21 cellular contexts compared by ENCODE assay signal in genomic region chr12:78674311-78675085, GRCh38.
DNase-seq lines count a peak whose midpoint lies in the region; ATAC-seq and TF ChIP-seq lines count a peak whose summit lies in the region.
"Had no signal": no experiment of that assay in that cellular context is flagged by ENCODE, and none has a peak within 500 bp of the region (broad histone marks: within the 10 kb centered on the region; RNA-seq: fewer than 3 reads in every experiment).

No MANE protein-coding gene starts in this region.

- no peak overlapping the region for H3K4ac ChIP-seq in trophoblast cell (ENCODE audit: low read depth, low read length)

- H2BK12ac ChIP-seq in trophoblast cell (ENCODE audit: low read length) = no peak overlapping the region

- ATAC-seq in CD4-positive, alpha-beta T cell (ENCODE audit: poor library complexity) = no peak
- no peak for ATAC-seq in GM21447 (IDR thresholded peaks at IDR 0.05; ENCODE audit: unreplicated experiment)
- ATAC-seq: activated naive CD4-positive, alpha-beta T cell treated with anti-CD3 and anti-CD28 coated beads, Interleukin-2, amount 50 U/mL, for 72 hours; lower lobe of right lung; right lobe of liver; stimulated activated naive CD8-positive, alpha-beta T cell treated with anti-CD3 and anti-CD28 coated beads, Interleukin-15, Interleukin-2, amounts not matched to agents 100 U/mL and 50 U/mL, for 24 hours had no signal

- H3K9me3 ChIP-seq in trophoblast cell (ENCODE audit: insufficient read depth, low read depth, low read length) = no peaks in the 10 kb centered on the region
- no peaks in the 10 kb centered on the region for H3K9me3 ChIP-seq in CD4-positive, alpha-beta T cell (ENCODE audit: control insufficient read depth, low read length)
- H3K9me3 ChIP-seq: esophagus muscularis mucosa, lower lobe of right lung, right lobe of liver, uterus had no signal

- H3K79me1 ChIP-seq in trophoblast cell (ENCODE audit: low read length) = no peaks in the 10 kb centered on the region

- H3K27ac ChIP-seq in brain microvascular endothelial cell (no peak overlapping the region), trophoblast cell (ENCODE audit: low read depth, low read length) (no peak overlapping the region)
- no peak overlapping the region for H3K27ac ChIP-seq in CD4-positive, alpha-beta T cell (ENCODE audit: low read depth, low read length)
- H3K27ac ChIP-seq: coronary artery, esophagus muscularis mucosa, lower lobe of right lung, right lobe of liver, uterus had no signal

- intact Hi-C loops in CD4-positive, alpha-beta T cell (cut with DNase I, micrococcal nuclease) = no loop called here

- H4K91ac ChIP-seq in trophoblast cell (ENCODE audit: low read depth, low read length) = no peak overlapping the region

- H2AFZ ChIP-seq in trophoblast cell (ENCODE audit: insufficient read depth, low read length, poor library complexity) = no peak overlapping the region

- H3K9ac ChIP-seq in trophoblast cell (ENCODE audit: low read length) = no peak overlapping the region

- H3K27me3 ChIP-seq in brain microvascular endothelial cell (replicated peaks) (no peaks in the 10 kb centered on the region), trophoblast cell (ENCODE audit: insufficient read depth, low read length) (no peaks in the 10 kb centered on the region)
- H3K27me3 ChIP-seq in CD4-positive, alpha-beta T cell (ENCODE audit: control insufficient read depth, insufficient read depth, low read length) = no peaks in the 10 kb centered on the region
- H3K27me3 ChIP-seq: esophagus muscularis mucosa, right lobe of liver, uterus had no signal

- CTCF ChIA-PET in CD4-positive, alpha-beta T cell (lab: Charles Lee) = no interaction called here

- no peak overlapping the region for H3K4me2 ChIP-seq in trophoblast cell (ENCODE audit: low read length)

- H3K4me1 ChIP-seq in trophoblast cell (ENCODE audit: control insufficient read depth in 1 of 2, insufficient read depth in 2 of 2, low read length in 2 of 2) = no peaks in the 10 kb centered on the region
- H3K4me1 ChIP-seq: esophagus muscularis mucosa, lower lobe of right lung, right lobe of liver, uterus had no signal

- H2AK5ac ChIP-seq in trophoblast cell (ENCODE audit: low read length) = no peak overlapping the region

- no peak for TF ChIP-seq CTCF in NB4 (IDR thresholded peaks at IDR 0.05; ENCODE audit: low read depth, low read length)
- no peak for TF ChIP-seq CTCF in brain microvascular endothelial cell (IDR thresholded peaks at IDR 0.05; ENCODE audit: low read depth, low read length, missing control alignments)
- TF ChIP-seq CTCF in CD4-positive, alpha-beta T cell (IDR thresholded peaks at IDR 0.05) = no peak

- H3K27ac Mint-ChIP-seq in CD4-positive, alpha-beta T cell = no peak overlapping the region
- H3K27ac Mint-ChIP-seq: activated naive CD4-positive, alpha-beta T cell treated with anti-CD3 and anti-CD28 coated beads, Interleukin-2, amount 50 U/mL, for 72 hours; CD8-positive, alpha-beta memory T cell; nephron had no signal

- no peak overlapping the region for H4K12ac ChIP-seq in trophoblast cell (ENCODE audit: low read depth, low read length)

- H3K18ac ChIP-seq in trophoblast cell (ENCODE audit: low read length) = no peak overlapping the region

- no peaks in the 10 kb centered on the region for H3K79me2 ChIP-seq in trophoblast cell (ENCODE audit: control insufficient read depth, insufficient read depth, low read length, poor library complexity)

- POLR2A ChIA-PET in CD4-positive, alpha-beta T cell (lab: Charles Lee) = no interaction called here

- no peak overlapping the region for H2BK5ac ChIP-seq in trophoblast cell (ENCODE audit: low read depth, low read length, poor library complexity)

- no peaks in the 10 kb centered on the region for H3K36me3 Mint-ChIP-seq in CD4-positive, alpha-beta T cell (ENCODE audit: low read depth)
- H3K36me3 Mint-ChIP-seq: activated naive CD4-positive, alpha-beta T cell treated with anti-CD3 and anti-CD28 coated beads, Interleukin-2, amount 50 U/mL, for 72 hours; CD8-positive, alpha-beta memory T cell had no signal

- H2BK120ac ChIP-seq in trophoblast cell (ENCODE audit: insufficient read depth, low read length, poor library complexity) = no peak overlapping the region

- H3K14ac ChIP-seq in trophoblast cell (ENCODE audit: low read length) = no peak overlapping the region

- no peak overlapping the region for H4K8ac ChIP-seq in trophoblast cell (ENCODE audit: low read depth, low read length)

- H3K27me3 Mint-ChIP-seq in CD4-positive, alpha-beta T cell = no peaks in the 10 kb centered on the region
- H3K27me3 Mint-ChIP-seq: CD8-positive, alpha-beta memory T cell had no signal

- no CpG with 5 or more reads among the region's 2 CpGs for WGBS in trophoblast cell (ENCODE audit: extremely low coverage, insufficient coverage, insufficient read length)

- in situ Hi-C loops in brain microvascular endothelial cell (cut with HindIII; ENCODE audit: low pct_ligation_motif_present, low sequenced_read_pairs) = no loop called here

- H3K4me3 Mint-ChIP-seq in CD4-positive, alpha-beta T cell = no peak overlapping the region
- H3K4me3 Mint-ChIP-seq: CD8-positive, alpha-beta memory T cell; nephron had no signal

- H3K9me3 Mint-ChIP-seq in CD4-positive, alpha-beta T cell = peaks cover 1% of the 10 kb centered on the region
- H3K9me3 Mint-ChIP-seq: nephron had no signal

- no peaks in the 10 kb centered on the region for H3K36me3 ChIP-seq in brain microvascular endothelial cell (replicated peaks)
- H3K36me3 ChIP-seq in trophoblast cell (ENCODE audit: control insufficient read depth in 1 of 2, insufficient read depth in 2 of 2, low read length in 2 of 2) = no peaks in the 10 kb centered on the region
- H3K36me3 ChIP-seq: esophagus muscularis mucosa, lower lobe of right lung, right lobe of liver, uterus had no signal

- peak; percentile 43 for DNase-seq in DMS 273 treated with DMSO at 0.1 percent for 48 hours (lab: John Stamatoyannopoulos, UW)
- peak; percentile 9 for DNase-seq in NB4 (ENCODE audit: low read depth)
- peak; percentile 39 for DNase-seq in brain microvascular endothelial cell
- peak; percentile 16 to 33 for DNase-seq in trophoblast cell
- DNase-seq in NCI-H2029 (lab: John Stamatoyannopoulos, UW) = no peak
- DNase-seq in CD4-positive, alpha-beta T cell = no peak
- DNase-seq: activated CD4-positive, CD25-positive, alpha-beta regulatory T cell treated with anti-CD3 and anti-CD28 coated beads, Interleukin-2, amount 50 U/mL, for 72 hours; activated T-cell treated with anti-CD3 and anti-CD28 coated beads for 4 hours; CD8-positive, alpha-beta memory T cell; GOT3; KG1; lower lobe of right lung; right lobe of liver; stimulated activated naive CD8-positive, alpha-beta T cell treated with anti-CD3 and anti-CD28 coated beads, Interleukin-15, Interleukin-2, amounts not matched to agents 100 U/mL and 50 U/mL, for 24 hours; SW 1271; uterus had no signal

- no peak overlapping the region for H3K4me3 ChIP-seq in NB4 (ENCODE audit: low read depth, low read length)
- no peak overlapping the region for H3K4me3 ChIP-seq in brain microvascular endothelial cell (ENCODE audit: low read depth, low read length)
- no peak overlapping the region for H3K4me3 ChIP-seq in trophoblast cell (ENCODE audit: low read depth, low read length)
- H3K4me3 ChIP-seq: coronary artery, esophagus muscularis mucosa, lower lobe of right lung, right lobe of liver, uterus had no signal

- no peaks in the 10 kb centered on the region for H3K4me1 Mint-ChIP-seq in CD4-positive, alpha-beta T cell (ENCODE audit: low read depth)
- H3K4me1 Mint-ChIP-seq: CD8-positive, alpha-beta memory T cell; nephron had no signal

- H3K23ac ChIP-seq in trophoblast cell (ENCODE audit: low read length) = no peak overlapping the region

- no peak for TF ChIP-seq POLR2A in NB4 (IDR thresholded peaks at IDR 0.05; ENCODE audit: extremely low read depth, insufficient read length)

Comparison
In these comparisons a context has a peak if more than half of its experiments do, and no peak if none do; other contexts are left out.
1. DNase-seq: peak in DMS 273 treated with DMSO at 0.1 percent for 48 hours (single experiment), NB4 (single experiment), brain microvascular endothelial cell (single experiment) and trophoblast cell (2 of 2); none in NCI-H2029 (single experiment) and CD4-positive, alpha-beta T cell (0 of 10).